In genomic region chr15:80404057-80404718, GRCh38 we compare ENCODE assay signal across 8 cellular contexts. TPM values are rescaled to one million over a fixed set of nuclear protein-coding genes. Genes with fewer than 3 reads are reported as not detected.
DNase-seq lines count a peak whose midpoint lies in the region; ATAC-seq, FAIRE-seq and TF ChIP-seq lines count a peak whose summit lies in the region.

Gene ARNT2 (plus strand): TSS chr15:80404382. CDS start chr15:80404516, 134 bp downstream.

- H3K27ac Mint-ChIP-seq in HFFc6, result no peak within 1 kb of the TSS
- H3K27ac Mint-ChIP-seq in stimulated activated effector memory CD8-positive, alpha-beta T cell treated with anti-CD3 and anti-CD28 coated beads, Interleukin-12 subunit alpha, Interleukin-12 subunit beta, amount 100 ng/mL, for 72 hours, result no peak within 1 kb of the TSS

- WGBS in adrenal gland, 4 donors, result 0 to 5% (median 0%) methylated on average over 16 to 97 of the region's 97 CpGs

- H3K27ac ChIP-seq in adrenal gland, result peak within 1 kb of the TSS in 2 of 5 donors; percentile 9 to 58

- no peak for FAIRE-seq in GM19239 (lab: Jason Lieb, UNC)

- H3K4me1 Mint-ChIP-seq in HFFc6 (ENCODE audit: low read depth), result no peaks in the 10 kb centered on the region
- H3K4me1 Mint-ChIP-seq in stimulated activated effector memory CD8-positive, alpha-beta T cell treated with anti-CD3 and anti-CD28 coated beads, Interleukin-12 subunit alpha, Interleukin-12 subunit beta, amount 100 ng/mL, for 72 hours, result no peaks in the 10 kb centered on the region

- peak within 1 kb of the TSS; percentile 53 for H3K4me3 Mint-ChIP-seq in HFFc6
- H3K4me3 Mint-ChIP-seq in stimulated activated effector memory CD8-positive, alpha-beta T cell treated with anti-CD3 and anti-CD28 coated beads, Interleukin-12 subunit alpha, Interleukin-12 subunit beta, amount 100 ng/mL, for 72 hours, result no peak within 1 kb of the TSS

- H3K36me3 ChIP-seq in adrenal gland (replicated peaks in 1 of 2), result no peaks in the 10 kb centered on the region

- no peaks in the 10 kb centered on the region for H3K9me3 Mint-ChIP-seq in HFFc6
- no peaks in the 10 kb centered on the region for H3K9me3 Mint-ChIP-seq in stimulated activated effector memory CD8-positive, alpha-beta T cell treated with anti-CD3 and anti-CD28 coated beads, Interleukin-12 subunit alpha, Interleukin-12 subunit beta, amount 100 ng/mL, for 72 hours

- intact Hi-C loops in adrenal gland (cut with DNase I), result no loop called here

- no peak for TF ChIP-seq POLR2A in adrenal gland (IDR thresholded peaks at IDR 0.05)

- peaks cover 0 to 6% of the 10 kb centered on the region in 2 donors for H3K4me1 ChIP-seq in adrenal gland (replicated peaks in 1 of 2)

- no peaks in the 10 kb centered on the region for H3K36me3 Mint-ChIP-seq in HFFc6 (ENCODE audit: low read depth)
- no peaks in the 10 kb centered on the region for H3K36me3 Mint-ChIP-seq in stimulated activated effector memory CD8-positive, alpha-beta T cell treated with anti-CD3 and anti-CD28 coated beads, Interleukin-12 subunit alpha, Interleukin-12 subunit beta, amount 100 ng/mL, for 72 hours

- TF ChIP-seq CTCF in HFFc6 (IDR thresholded peaks at IDR 0.05) (no peak), adrenal gland (IDR thresholded peaks at IDR 0.05) (no peak)

- H3K9me3 ChIP-seq in adrenal gland (replicated peaks in 1 of 3), result no peaks in the 10 kb centered on the region

- DNase-seq in AG08395 (ENCODE audit: low spot score) (peak; percentile 45), HFFc6 (no peak), adrenal gland (peak in 4 of 7 donors; percentile 9 to 44 (median 20)), hippocampal formation (lab: John Stamatoyannopoulos, UW) (peak; percentile 65 to 68), skeletal muscle cell (ENCODE audit: low read depth) (no peak), GM19239 (ENCODE audit: insufficient read length, low spot score) (no peak), GOT3 (lab: John Stamatoyannopoulos, UW) (no peak)
- no peak for DNase-seq in stimulated activated effector memory CD8-positive, alpha-beta T cell treated with anti-CD3 and anti-CD28 coated beads, Interleukin-12 subunit alpha, Interleukin-12 subunit beta, amount 100 ng/mL, for 72 hours (ENCODE audit: low spot score in 2 of 2)

- no peak for ATAC-seq in stimulated activated effector memory CD8-positive, alpha-beta T cell treated with anti-CD3 and anti-CD28 coated beads, Interleukin-12 subunit alpha, Interleukin-12 subunit beta, amount 100 ng/mL, for 72 hours

- H3K4me3 ChIP-seq in adrenal gland, result peak within 1 kb of the TSS in 2 of 4 donors; percentile 28 to 86
- peak within 1 kb of the TSS; percentile 50 for H3K4me3 ChIP-seq in skeletal muscle cell (ENCODE audit: low read depth, low read length)

- H3K27me3 Mint-ChIP-seq in HFFc6 (ENCODE audit: insufficient read depth), result peaks cover 48% of the 10 kb centered on the region

- H3K27me3 ChIP-seq in adrenal gland, result no peaks in the 10 kb centered on the region

RNA-seq across cellular contexts. Expression of gene ARNT2, which starts in this region (rescaled TPM):
- 10 to 100 TPM in 4 of 6 experiments, 1 to 10 TPM in 2; 2.4 to 16.6 (median 15.5) TPM for total RNA-seq in HFFc6 (2021; fragmentation: NEBNext Ultra II Directional; extraction: Animal tissue kit (Norgen Biotek cat#: 25700))
- 1 to 10 TPM; 2.3 to 6.4 (median 3.5) TPM for total RNA-seq in adrenal gland
- polyA plus RNA-seq in adrenal gland, result 1 to 10 TPM; 2.2 to 4.3 (median 4.0) TPM

Comparison
In these comparisons a context has a peak if more than half of its experiments do, and no peak if none do; other contexts are left out.
1. DNase-seq: peak in AG08395 (single experiment), adrenal gland (4 of 7) and hippocampal formation (2 of 2); none in HFFc6 (single experiment), skeletal muscle cell (single experiment), stimulated activated effector memory CD8-positive, alpha-beta T cell treated with anti-CD3 and anti-CD28 coated beads, Interleukin-12 subunit alpha, Interleukin-12 subunit beta, amount 100 ng/mL, for 72 hours (0 of 2), GM19239 (single experiment) and GOT3 (single experiment).